Comparison of ENCODE assay signal across 2 cellular contexts in the genomic region with DNA sequence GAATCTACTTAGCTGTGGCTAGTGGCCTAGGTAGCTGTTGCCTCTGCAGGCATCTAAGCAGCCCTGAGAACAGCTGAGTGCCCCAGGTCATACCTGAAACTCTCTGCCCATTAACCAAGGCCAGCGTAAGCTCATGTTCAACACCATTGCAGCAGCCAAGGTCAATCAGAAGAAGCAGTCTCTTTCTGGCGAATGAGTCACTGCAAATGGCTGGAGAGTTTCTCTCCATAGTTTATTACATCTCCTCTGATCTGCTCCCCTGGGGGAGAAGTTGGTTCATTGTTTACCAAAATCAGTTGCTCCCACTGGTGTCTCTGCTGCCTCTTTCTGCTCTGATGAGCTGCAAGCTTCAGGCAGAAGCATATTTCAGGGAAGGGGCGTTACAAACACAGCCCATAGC.
TF ChIP-seq lines count a peak whose summit lies in the region.

No MANE protein-coding gene starts in this region.

TF ChIP-seq in SK-N-SH treated with all-trans-retinoic acid at 6 μM for 48 hours, 23 proteins besides CTCF, POLR2A, EP300 and RAD21 (continued from another document):
- TF ChIP-seq, protein P1, sequence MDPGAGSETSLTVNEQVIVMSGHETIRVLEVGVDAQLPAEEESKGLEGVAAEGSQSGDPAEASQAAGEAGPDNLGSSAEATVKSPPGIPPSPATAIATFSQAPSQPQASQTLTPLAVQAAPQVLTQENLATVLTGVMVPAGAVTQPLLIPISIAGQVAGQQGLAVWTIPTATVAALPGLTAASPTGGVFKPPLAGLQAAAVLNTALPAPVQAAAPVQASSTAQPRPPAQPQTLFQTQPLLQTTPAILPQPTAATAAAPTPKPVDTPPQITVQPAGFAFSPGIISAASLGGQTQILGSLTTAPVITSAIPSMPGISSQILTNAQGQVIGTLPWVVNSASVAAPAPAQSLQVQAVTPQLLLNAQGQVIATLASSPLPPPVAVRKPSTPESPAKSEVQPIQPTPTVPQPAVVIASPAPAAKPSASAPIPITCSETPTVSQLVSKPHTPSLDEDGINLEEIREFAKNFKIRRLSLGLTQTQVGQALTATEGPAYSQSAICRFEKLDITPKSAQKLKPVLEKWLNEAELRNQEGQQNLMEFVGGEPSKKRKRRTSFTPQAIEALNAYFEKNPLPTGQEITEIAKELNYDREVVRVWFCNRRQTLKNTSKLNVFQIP (CRISPR knock-in tag; IDR thresholded peaks at IDR 0.05; ENCODE audit: borderline replicate concordance, low read depth) = no peak
- TF ChIP-seq ZNF70 (CRISPR knock-in tag; IDR thresholded peaks at IDR 0.05) (no peak), BACH2 (CRISPR knock-in tag; IDR thresholded peaks at IDR 0.05; ENCODE audit: borderline replicate concordance) (no peak), ISL1 (CRISPR knock-in tag; IDR thresholded peaks at IDR 0.05) (no peak), TCF4 (CRISPR knock-in tag; IDR thresholded peaks at IDR 0.05; ENCODE audit: borderline replicate concordance) (no peak), ZNF565 (CRISPR knock-in tag; conservative IDR thresholded peaks at IDR 0.05; ENCODE audit: low read depth) (no peak), ESRRG (CRISPR knock-in tag; IDR thresholded peaks at IDR 0.05) (no peak)
- TF ChIP-seq, protein P2, sequence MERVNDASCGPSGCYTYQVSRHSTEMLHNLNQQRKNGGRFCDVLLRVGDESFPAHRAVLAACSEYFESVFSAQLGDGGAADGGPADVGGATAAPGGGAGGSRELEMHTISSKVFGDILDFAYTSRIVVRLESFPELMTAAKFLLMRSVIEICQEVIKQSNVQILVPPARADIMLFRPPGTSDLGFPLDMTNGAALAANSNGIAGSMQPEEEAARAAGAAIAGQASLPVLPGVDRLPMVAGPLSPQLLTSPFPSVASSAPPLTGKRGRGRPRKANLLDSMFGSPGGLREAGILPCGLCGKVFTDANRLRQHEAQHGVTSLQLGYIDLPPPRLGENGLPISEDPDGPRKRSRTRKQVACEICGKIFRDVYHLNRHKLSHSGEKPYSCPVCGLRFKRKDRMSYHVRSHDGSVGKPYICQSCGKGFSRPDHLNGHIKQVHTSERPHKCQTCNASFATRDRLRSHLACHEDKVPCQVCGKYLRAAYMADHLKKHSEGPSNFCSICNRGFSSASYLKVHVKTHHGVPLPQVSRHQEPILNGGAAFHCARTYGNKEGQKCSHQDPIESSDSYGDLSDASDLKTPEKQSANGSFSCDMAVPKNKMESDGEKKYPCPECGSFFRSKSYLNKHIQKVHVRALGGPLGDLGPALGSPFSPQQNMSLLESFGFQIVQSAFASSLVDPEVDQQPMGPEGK (CRISPR knock-in tag; IDR thresholded peaks at IDR 0.05; ENCODE audit: borderline replicate concordance) = no peak
- TF ChIP-seq, protein P3, sequence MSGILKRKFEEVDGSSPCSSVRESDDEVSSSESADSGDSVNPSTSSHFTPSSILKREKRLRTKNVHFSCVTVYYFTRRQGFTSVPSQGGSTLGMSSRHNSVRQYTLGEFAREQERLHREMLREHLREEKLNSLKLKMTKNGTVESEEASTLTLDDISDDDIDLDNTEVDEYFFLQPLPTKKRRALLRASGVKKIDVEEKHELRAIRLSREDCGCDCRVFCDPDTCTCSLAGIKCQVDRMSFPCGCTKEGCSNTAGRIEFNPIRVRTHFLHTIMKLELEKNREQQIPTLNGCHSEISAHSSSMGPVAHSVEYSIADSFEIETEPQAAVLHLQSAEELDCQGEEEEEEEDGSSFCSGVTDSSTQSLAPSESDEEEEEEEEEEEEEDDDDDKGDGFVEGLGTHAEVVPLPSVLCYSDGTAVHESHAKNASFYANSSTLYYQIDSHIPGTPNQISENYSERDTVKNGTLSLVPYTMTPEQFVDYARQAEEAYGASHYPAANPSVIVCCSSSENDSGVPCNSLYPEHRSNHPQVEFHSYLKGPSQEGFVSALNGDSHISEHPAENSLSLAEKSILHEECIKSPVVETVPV (CRISPR knock-in tag; IDR thresholded peaks at IDR 0.05) = no peak
- TF ChIP-seq, protein P4, sequence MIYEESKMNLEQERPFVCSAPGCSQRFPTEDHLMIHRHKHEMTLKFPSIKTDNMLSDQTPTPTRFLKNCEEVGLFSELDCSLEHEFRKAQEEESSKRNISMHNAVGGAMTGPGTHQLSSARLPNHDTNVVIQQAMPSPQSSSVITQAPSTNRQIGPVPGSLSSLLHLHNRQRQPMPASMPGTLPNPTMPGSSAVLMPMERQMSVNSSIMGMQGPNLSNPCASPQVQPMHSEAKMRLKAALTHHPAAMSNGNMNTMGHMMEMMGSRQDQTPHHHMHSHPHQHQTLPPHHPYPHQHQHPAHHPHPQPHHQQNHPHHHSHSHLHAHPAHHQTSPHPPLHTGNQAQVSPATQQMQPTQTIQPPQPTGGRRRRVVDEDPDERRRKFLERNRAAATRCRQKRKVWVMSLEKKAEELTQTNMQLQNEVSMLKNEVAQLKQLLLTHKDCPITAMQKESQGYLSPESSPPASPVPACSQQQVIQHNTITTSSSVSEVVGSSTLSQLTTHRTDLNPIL (CRISPR knock-in tag; IDR thresholded peaks at IDR 0.05; ENCODE audit: low read depth) = no peak

TF ChIP-seq in SK-N-SH, 30 proteins besides CTCF, POLR2A, EP300 and RAD21 (continued from another document):
- no peak for TF ChIP-seq POLR2AphosphoS5 (IDR thresholded peaks at IDR 0.05; ENCODE audit: low read depth, low read length)
- no peak for TF ChIP-seq NRF1 (IDR thresholded peaks at IDR 0.05; ENCODE audit: low read depth, low read length)
- no peak for TF ChIP-seq EZH2phosphoT487 (IDR thresholded peaks at IDR 0.05; ENCODE audit: borderline replicate concordance, low read depth)
